10 cellular contexts compared by ENCODE assay signal in the genomic region with DNA sequence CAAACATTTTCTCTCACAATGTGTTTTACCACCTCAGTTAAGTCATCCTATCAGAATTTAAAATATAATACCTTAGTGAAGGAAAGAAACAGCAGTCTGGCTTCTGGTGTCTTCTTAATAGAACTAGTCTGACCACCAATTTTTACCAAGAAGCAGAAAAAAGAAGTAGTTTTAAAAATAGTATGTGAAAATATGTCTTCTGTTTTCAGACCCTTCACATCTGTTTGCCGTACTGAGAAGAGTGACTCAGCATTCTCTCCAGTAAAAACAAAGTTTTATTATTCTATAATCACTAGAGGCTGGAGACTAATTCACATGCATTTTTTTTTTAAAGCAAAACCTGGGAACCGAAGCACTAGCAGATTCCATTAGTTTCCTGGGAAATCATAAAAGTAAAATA.
DNase-seq lines count a peak whose midpoint lies in the region; ATAC-seq, FAIRE-seq and TF ChIP-seq lines count a peak whose summit lies in the region.
"Had no signal": no experiment of that assay in that cellular context is flagged by ENCODE, and none has a peak within 500 bp of the region (broad histone marks: within the 10 kb centered on the region; RNA-seq: fewer than 3 reads in every experiment).

No MANE protein-coding gene starts in this region.

- H3K9me3 ChIP-seq in right cardiac atrium (ENCODE audit: control insufficient read depth, low read length) (no peaks in the 10 kb centered on the region), right atrium auricular region (no peaks in the 10 kb centered on the region), adipocyte (ENCODE audit: control insufficient read depth, low read length) (no peaks in the 10 kb centered on the region), tibial artery (no peaks in the 10 kb centered on the region)

- H3K4me3 ChIP-seq in right cardiac atrium (ENCODE audit: low read length) (peak overlapping the region; percentile 32), right atrium auricular region (peak overlapping the region in 1 of 2 donors; percentile 24), adipocyte (ENCODE audit: low read length) (peak overlapping the region; percentile 74), tibial artery (peak overlapping the region; percentile 36 to 37)

- WGBS in right cardiac atrium, result 23% methylated on average over 2 of the region's 2 CpGs

- no peaks in the 10 kb centered on the region for H3K36me3 ChIP-seq in right atrium auricular region
- H3K36me3 ChIP-seq in adipocyte (ENCODE audit: control insufficient read depth, insufficient read depth, low read length, severe bottlenecking), result no peaks in the 10 kb centered on the region
- H3K36me3 ChIP-seq in tibial artery, result no peaks in the 10 kb centered on the region

- H3K27me3 ChIP-seq in right cardiac atrium (ENCODE audit: control insufficient read depth, insufficient read depth) (no peaks in the 10 kb centered on the region), right atrium auricular region (no peaks in the 10 kb centered on the region), adipocyte (replicated peaks; ENCODE audit: control insufficient read depth, insufficient read depth, low read length) (no peaks in the 10 kb centered on the region), tibial artery (no peaks in the 10 kb centered on the region)

- no peak for TF ChIP-seq POLR2A in GM12892 (IDR thresholded peaks at IDR 0.05; ENCODE audit: low read depth, low read length)

- no peak overlapping the region for H3K27ac ChIP-seq in right cardiac atrium (ENCODE audit: low read length)
- H3K27ac ChIP-seq in right atrium auricular region, result no peak overlapping the region
- peak overlapping the region in 1 of 2 donors; percentile 51 for H3K27ac ChIP-seq in tibial artery

- intact Hi-C loops in right cardiac atrium (cut with DNase I), result no loop called here
- intact Hi-C loops in tibial artery (cut with DNase I; ENCODE audit: low total_unique reads), result no loop called here

- FAIRE-seq in GM12892 (lab: Jason Lieb, UNC), result no peak

- no peak for DNase-seq in right cardiac atrium
- DNase-seq in right atrium auricular region (ENCODE audit: low spot score), result no peak
- peak; percentile 67 for DNase-seq in adipocyte (ENCODE audit: low read depth)
- no peak for DNase-seq in tibial artery
- no peak for DNase-seq in C1 segment of cervical spinal cord (lab: John Stamatoyannopoulos, UW)
- DNase-seq in GM12892 (ENCODE audit: insufficient read length), result no peak
- no peak for DNase-seq in DMS79 (lab: John Stamatoyannopoulos, UW)
- DNase-seq: CD4-positive, CD25-positive, alpha-beta regulatory T cell; NCI-H187 had no signal

- H3K4me1 ChIP-seq in right cardiac atrium (ENCODE audit: control insufficient read depth, insufficient read depth, low read length) (no peaks in the 10 kb centered on the region), right atrium auricular region (no peaks in the 10 kb centered on the region), adipocyte (ENCODE audit: control insufficient read depth, insufficient read depth, low read length) (peaks cover 6% of the 10 kb centered on the region), tibial artery (no peaks in the 10 kb centered on the region)

- TF ChIP-seq CTCF in right atrium auricular region (IDR thresholded peaks at IDR 0.05) (no peak), tibial artery (IDR thresholded peaks at IDR 0.05) (no peak)

- peak overlapping the region; percentile 77 for H3K9ac ChIP-seq in adipocyte (ENCODE audit: low read length)

- ATAC-seq in right cardiac atrium (no peak), HG03139 (IDR thresholded peaks at IDR 0.05; ENCODE audit: unreplicated experiment) (peak; percentile 41)
